Comparison of ENCODE assay signal across 20 cellular contexts in the genomic region with DNA sequence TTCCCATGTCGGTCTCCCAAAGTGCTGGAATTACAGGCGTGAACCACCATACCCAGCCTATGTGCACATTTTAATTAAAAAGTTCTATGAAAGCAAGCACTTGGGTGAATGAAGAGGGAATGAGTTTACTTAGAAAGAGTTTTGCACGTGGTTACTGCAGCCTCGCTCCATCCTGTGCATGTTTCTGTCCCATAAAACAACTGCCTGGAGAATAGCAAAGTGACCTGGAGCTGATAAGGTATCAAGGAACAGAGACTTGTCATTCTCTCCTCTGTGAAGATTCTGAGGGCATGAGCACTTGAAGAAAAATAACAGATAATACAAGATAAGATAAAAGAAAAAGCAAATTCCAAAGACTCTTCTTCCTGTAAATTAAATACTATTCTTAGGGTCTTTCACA.
DNase-seq lines count a peak whose midpoint lies in the region; ATAC-seq and TF ChIP-seq lines count a peak whose summit lies in the region.
"Had no signal": no experiment of that assay in that cellular context is flagged by ENCODE, and none has a peak within 500 bp of the region (broad histone marks: within the 10 kb centered on the region; RNA-seq: fewer than 3 reads in every experiment).

No MANE protein-coding gene starts in this region.

- no peaks in the 10 kb centered on the region for H3K36me3 ChIP-seq in cardiac muscle cell
- H3K36me3 ChIP-seq in hepatocyte (replicated peaks; ENCODE audit: insufficient read depth, low read depth): no peaks in the 10 kb centered on the region
- H3K36me3 ChIP-seq in parathyroid adenoma (ENCODE audit: control insufficient read depth, insufficient read depth, low read length): no peaks in the 10 kb centered on the region
- H3K36me3 ChIP-seq: BLaER1 had no signal

- H3K4me1 ChIP-seq in cardiac muscle cell (ENCODE audit: low read depth) (peaks cover 27% of the 10 kb centered on the region), hepatocyte (ENCODE audit: insufficient read depth) (peaks cover 8% of the 10 kb centered on the region), parathyroid adenoma (peaks cover 21% of the 10 kb centered on the region)
- H3K4me1 ChIP-seq: A549, BLaER1 had no signal

- TF ChIP-seq CTCF in cardiac muscle cell (IDR thresholded peaks at IDR 0.05; ENCODE audit: low read depth, low read length): no peak
- no peak for TF ChIP-seq CTCF in hepatocyte (IDR thresholded peaks at IDR 0.05; ENCODE audit: poor library complexity)
- TF ChIP-seq CTCF in parathyroid adenoma (IDR thresholded peaks at IDR 0.05): no peak

- H3K4me2 ChIP-seq in hepatocyte (no peak overlapping the region), parathyroid adenoma (ENCODE audit: low read length) (no peak overlapping the region)
- H3K4me2 ChIP-seq: A549, BLaER1, GM23338 had no signal

- peak overlapping the region; percentile 77 for H3K27ac ChIP-seq in cardiac muscle cell
- H3K27ac ChIP-seq in hepatocyte: peak overlapping the region; percentile 4
- peak overlapping the region; percentile 66 for H3K27ac ChIP-seq in parathyroid adenoma
- H3K27ac ChIP-seq: 22Rv1, A549, BLaER1, HL-60 had no signal

- H3K9me2 ChIP-seq in hepatocyte (replicated peaks; ENCODE audit: insufficient read depth): no peaks in the 10 kb centered on the region

- intact Hi-C loops in cardiac septum (cut with DNase I): no loop called here

- H3K9ac ChIP-seq in parathyroid adenoma: no peak overlapping the region
- H3K9ac ChIP-seq: BLaER1 had no signal

- H3K79me2 ChIP-seq in hepatocyte (no peaks in the 10 kb centered on the region), parathyroid adenoma (no peaks in the 10 kb centered on the region)

- no peak overlapping the region for H2AFZ ChIP-seq in hepatocyte
- no peak overlapping the region for H2AFZ ChIP-seq in parathyroid adenoma
- H2AFZ ChIP-seq: GM23338 had no signal

- peak; percentile 41 to 51 for DNase-seq in cardiac muscle cell (ENCODE audit: low read depth in 1 of 2, low spot score in 1 of 2)
- no peak for DNase-seq in cardiac septum (ENCODE audit: low spot score)
- peak; percentile 45 for DNase-seq in hepatocyte (ENCODE audit: low spot score)
- no peak for DNase-seq in activated CD4-positive, alpha-beta T cell treated with anti-CD3 and anti-CD28 coated beads, Interleukin-2, amount 50 U/mL, for 1 hour
- no peak for DNase-seq in cerebellar nuclear complex (lab: John Stamatoyannopoulos, UW)
- DNase-seq: Calu3; CD4-positive, alpha-beta memory T cell; DMS 273 treated with DMSO at 0.1 percent for 48 hours; DMS53; DND-41; HCEC 1CT; IMR-90 had no signal

- no peaks in the 10 kb centered on the region for H4K20me1 ChIP-seq in hepatocyte (ENCODE audit: insufficient read depth, poor library complexity, severe bottlenecking)
- H4K20me1 ChIP-seq: BLaER1 had no signal

- ATAC-seq in GM19324 (IDR thresholded peaks at IDR 0.05; ENCODE audit: low FRiP score, unreplicated experiment): no peak
- ATAC-seq: A549, GM12878, GM23338 had no signal

- no peak overlapping the region for H3K4me3 ChIP-seq in cardiac muscle cell
- H3K4me3 ChIP-seq in hepatocyte: no peak overlapping the region
- no peak overlapping the region for H3K4me3 ChIP-seq in parathyroid adenoma (ENCODE audit: low read depth, low read length)
- H3K4me3 ChIP-seq: A549, BLaER1, GM12878, GM23338 had no signal

- no peaks in the 10 kb centered on the region for H3K27me3 ChIP-seq in cardiac muscle cell
- H3K27me3 ChIP-seq in hepatocyte: no peaks in the 10 kb centered on the region
- H3K27me3 ChIP-seq in parathyroid adenoma (ENCODE audit: control insufficient read depth, insufficient read depth, low read length): no peaks in the 10 kb centered on the region
- H3K27me3 ChIP-seq: BLaER1 had no signal

- 35% methylated on average over 4 of the region's 4 CpGs for WGBS in hepatocyte (ENCODE audit: low lambda C conversion rate, missing lambda C conversion rate)

- H3K9me3 ChIP-seq in cardiac muscle cell (ENCODE audit: low read depth): no peaks in the 10 kb centered on the region
- no peaks in the 10 kb centered on the region for H3K9me3 ChIP-seq in hepatocyte (ENCODE audit: low read depth)
- no peaks in the 10 kb centered on the region for H3K9me3 ChIP-seq in parathyroid adenoma (ENCODE audit: control insufficient read depth, low read length)
- H3K9me3 ChIP-seq: A549 had no signal

Comparison
In these comparisons a context has a peak if more than half of its experiments do, and no peak if none do; other contexts are left out.
1. DNase-seq: peak in cardiac muscle cell (2 of 2) and hepatocyte (single experiment); none in cardiac septum (single experiment), activated CD4-positive, alpha-beta T cell treated with anti-CD3 and anti-CD28 coated beads, Interleukin-2, amount 50 U/mL, for 1 hour (single experiment) and cerebellar nuclear complex (0 of 2).
2. H3K27ac ChIP-seq: peak in every context shown above with its lines; median percentile 77 in cardiac muscle cell; 66 in parathyroid adenoma; 4 in hepatocyte.